15 cellular contexts compared by ENCODE assay signal in the genomic region with DNA sequence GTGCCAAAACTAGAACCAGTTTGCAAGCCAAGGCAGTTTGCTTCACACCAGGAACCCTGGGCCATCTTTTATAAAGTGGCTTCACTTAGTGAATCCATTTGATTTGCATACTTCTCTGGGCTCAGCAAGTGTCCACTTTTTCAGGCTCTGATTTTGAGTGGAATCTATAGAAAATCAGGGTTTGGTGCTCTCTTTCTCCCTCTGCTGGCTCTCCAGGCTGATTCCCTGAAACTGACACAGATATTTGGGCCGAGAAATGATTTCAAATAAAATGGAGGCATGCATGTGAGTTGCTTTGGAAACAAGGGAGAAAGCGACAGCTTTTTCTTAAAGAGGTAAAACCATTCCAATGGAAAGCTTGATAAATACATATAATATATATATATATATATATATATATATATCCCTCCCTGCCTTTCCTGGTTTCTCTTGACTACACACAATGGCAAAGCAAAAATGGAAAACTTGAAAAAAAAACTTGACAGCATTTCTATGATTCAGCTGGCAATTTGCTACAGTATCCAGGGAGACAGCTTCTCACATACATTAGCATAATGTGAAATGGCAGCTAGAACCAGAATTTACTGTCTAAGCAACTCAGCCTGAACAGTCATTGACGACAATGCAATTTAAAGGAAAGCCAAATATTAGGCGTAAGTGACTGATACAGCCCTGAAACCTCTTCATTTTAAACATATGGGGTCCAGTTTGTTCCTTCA.
DNase-seq lines count a peak whose midpoint lies in the region; ATAC-seq and TF ChIP-seq lines count a peak whose summit lies in the region.
"Had no signal": no experiment of that assay in that cellular context is flagged by ENCODE, and none has a peak within 500 bp of the region (broad histone marks: within the 10 kb centered on the region; RNA-seq: fewer than 3 reads in every experiment).

No MANE protein-coding gene starts in this region.

- H3K27ac ChIP-seq in C4-2B (no peak overlapping the region), dorsolateral prefrontal cortex (peak overlapping the region in 30 of 59 donors; percentile 0 to 64 (median 37))
- H3K27ac ChIP-seq: heart left ventricle, HL-60, upper lobe of left lung had no signal

- ATAC-seq in HG02610 (IDR thresholded peaks at IDR 0.05; ENCODE audit: unreplicated experiment) (no peak), HG02678 (IDR thresholded peaks at IDR 0.05; ENCODE audit: unreplicated experiment) (no peak)

- peaks cover 31% of the 10 kb centered on the region for H3K4me1 Mint-ChIP-seq in neural crest cell

- H3K4me3 ChIP-seq in dorsolateral prefrontal cortex = peak overlapping the region in 4 of 59 donors; percentile 4 to 8 (median 4)
- H3K4me3 ChIP-seq: heart left ventricle, upper lobe of left lung had no signal

- H3K9me3 Mint-ChIP-seq in neural crest cell = peaks cover 4% of the 10 kb centered on the region

- no peak overlapping the region for H3K4me3 Mint-ChIP-seq in neural crest cell
- H3K4me3 Mint-ChIP-seq: activated CD4-positive, alpha-beta memory T cell treated with anti-CD3 and anti-CD28 coated beads for 36 hours; activated naive CD8-positive, alpha-beta T cell had no signal

- intact Hi-C loops in dorsolateral prefrontal cortex (cut with DNase I) = loop anchor here (5.0 to 10.0 kb wide), 2 partner anchors 190 to 273 kb away; a partner anchor contains a TSS

- H3K36me3 Mint-ChIP-seq in neural crest cell (ENCODE audit: low read depth) = peaks cover 3% of the 10 kb centered on the region
- H3K36me3 Mint-ChIP-seq: activated CD4-positive, alpha-beta memory T cell treated with anti-CD3 and anti-CD28 coated beads for 36 hours had no signal

- H3K27ac Mint-ChIP-seq in neural crest cell (ENCODE audit: unreplicated experiment) = peak overlapping the region; percentile 29
- H3K27ac Mint-ChIP-seq: activated CD4-positive, alpha-beta memory T cell treated with anti-CD3 and anti-CD28 coated beads for 36 hours; activated naive CD8-positive, alpha-beta T cell had no signal

- no peaks in the 10 kb centered on the region for H3K27me3 Mint-ChIP-seq in neural crest cell (ENCODE audit: low read depth)

- DNase-seq in NCI-H2227 (lab: John Stamatoyannopoulos, UW; ENCODE audit: unreplicated experiment) = peak; percentile 55
- peak in 2 of 10 donors; percentile 13 to 49 for DNase-seq in dorsolateral prefrontal cortex
- DNase-seq in neural crest cell (ENCODE audit: low read depth, low spot score) = peak; percentile 18
- no peak for DNase-seq in AG08395 (ENCODE audit: low spot score)
- no peak for DNase-seq in activated T-cell treated with anti-CD3 and anti-CD28 coated beads for 4 hours
- DNase-seq: activated CD4-positive, alpha-beta memory T cell treated with anti-CD3 and anti-CD28 coated beads for 36 hours; COR-L47; heart left ventricle; NCI-H1092 treated with DMSO at 0.1 percent for 48 hours; upper lobe of left lung had no signal

- TF ChIP-seq CTCF in C4-2B (conservative IDR thresholded peaks at IDR 0.05) (peak; percentile 36), dorsolateral prefrontal cortex (IDR thresholded peaks at IDR 0.05 in 54 of 56, conservative IDR thresholded peaks at IDR 0.05 in 2 of 56; ENCODE audit: low read depth in 1 of 56, partially characterized antibody in 56 of 56) (peak in 55 of 56 donors; percentile 14 to 66 (median 49)), neural crest cell (conservative IDR thresholded peaks at IDR 0.05) (peak; percentile 51)

- no peaks in the 10 kb centered on the region for H3K27me3 ChIP-seq in dorsolateral prefrontal cortex
- H3K27me3 ChIP-seq: heart left ventricle, upper lobe of left lung had no signal

Comparison
In these comparisons a context has a peak if more than half of its experiments do, and no peak if none do; other contexts are left out.
1. DNase-seq: peak in NCI-H2227 (single experiment) and neural crest cell (single experiment); none in AG08395 (single experiment) and activated T-cell treated with anti-CD3 and anti-CD28 coated beads for 4 hours (single experiment).
2. Peak in every context shown above with its lines, with median percentiles within 50 percentile points of each other: CTCF ChIP-seq.